In the genomic region with DNA sequence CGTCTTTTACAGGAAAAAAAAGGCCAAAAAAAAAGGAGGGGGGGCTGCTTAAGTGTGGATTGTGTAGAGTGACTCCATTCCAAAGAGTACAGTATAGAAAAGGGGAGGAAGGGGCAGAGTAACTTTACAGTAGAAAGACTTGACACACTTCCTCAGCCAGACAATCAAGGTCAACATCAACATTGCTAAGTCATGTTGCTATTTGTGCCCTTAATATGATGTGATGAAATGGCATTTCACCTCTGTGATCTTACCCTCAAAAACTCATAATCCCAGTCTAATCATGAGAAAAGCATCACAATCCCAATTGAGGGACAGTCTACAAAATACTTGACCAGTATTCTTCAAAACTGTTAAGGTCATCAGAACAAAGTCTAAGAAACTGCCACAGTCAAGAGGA, we compare ENCODE assay signal across 11 cellular contexts. TPM values are rescaled to one million over a fixed set of nuclear protein-coding genes. Genes with fewer than 3 reads are reported as not detected.
DNase-seq lines count a peak whose midpoint lies in the region; ATAC-seq and TF ChIP-seq lines count a peak whose summit lies in the region.
"Had no signal": no experiment of that assay in that cellular context is flagged by ENCODE, and none has a peak within 500 bp of the region (broad histone marks: within the 10 kb centered on the region; RNA-seq: fewer than 3 reads in every experiment).

No MANE protein-coding gene starts in this region.

- peaks cover 40% of the 10 kb centered on the region for H3K4me1 ChIP-seq in suprapubic skin

- TF ChIP-seq CTCF in suprapubic skin (IDR thresholded peaks at IDR 0.05): no peak

- intact Hi-C loops in activated CD4-positive, alpha-beta T cell treated with anti-CD3 and anti-CD28 coated beads, Interleukin-2, amount 10 ng/mL, durations not matched to agents 24 days and 14 days (cut with micrococcal nuclease): loop anchor here (5.0 to 10.0 kb wide), 4 partner anchors 110 to 1297 kb away; a partner anchor contains a TSS

- H3K36me3 Mint-ChIP-seq in activated CD4-positive, alpha-beta T cell treated with anti-CD3 and anti-CD28 coated beads, Interleukin-2, amount 10 ng/mL, durations not matched to agents 24 days and 14 days (ENCODE audit: low read depth): peaks cover 9% of the 10 kb centered on the region
- no peaks in the 10 kb centered on the region for H3K36me3 Mint-ChIP-seq in immature natural killer cell

- H3K4me1 Mint-ChIP-seq in activated CD4-positive, alpha-beta T cell treated with anti-CD3 and anti-CD28 coated beads, Interleukin-2, amount 10 ng/mL, durations not matched to agents 24 days and 14 days: peaks cover 35% of the 10 kb centered on the region
- H3K4me1 Mint-ChIP-seq in immature natural killer cell: peaks cover 43 to 45% of the 10 kb centered on the region in 2 donors

- no peak for TF ChIP-seq EP300 in suprapubic skin (IDR thresholded peaks at IDR 0.05)

- H3K27ac ChIP-seq in suprapubic skin: peak overlapping the region; percentile 85

- no peak overlapping the region for H3K4me3 ChIP-seq in suprapubic skin

- no peaks in the 10 kb centered on the region for H3K36me3 ChIP-seq in suprapubic skin

- H3K27me3 ChIP-seq in suprapubic skin: no peaks in the 10 kb centered on the region

- DNase-seq in activated CD4-positive, alpha-beta T cell treated with anti-CD3 and anti-CD28 coated beads, Interleukin-2, amount 10 ng/mL, durations not matched to agents 24 days and 14 days: no peak
- DNase-seq in activated CD4-positive, alpha-beta T cell treated with anti-CD3 and anti-CD28 coated beads, Interleukin-2, amount 50 U/mL, for 1 hour: no peak
- DNase-seq in SW480 (ENCODE audit: low spot score) (peak; percentile 39), immature natural killer cell (no peak), suprapubic skin (ENCODE audit: low spot score in 2 of 2) (no peak)
- DNase-seq in activated CD8-positive, alpha-beta memory T cell treated with anti-CD3 and anti-CD28 coated beads for 24 hours: no peak
- DNase-seq: activated T-cell treated with anti-CD3 and anti-CD28 coated beads, Interleukin-2, amount 50 U/mL, for 48 hours; SHP77 treated with DMSO at 0.1 percent for 48 hours had no signal

- no peak for TF ChIP-seq POLR2A in suprapubic skin (IDR thresholded peaks at IDR 0.05)

- H3K4me3 Mint-ChIP-seq in activated CD4-positive, alpha-beta T cell treated with anti-CD3 and anti-CD28 coated beads, Interleukin-2, amount 10 ng/mL, durations not matched to agents 24 days and 14 days: no peak overlapping the region
- peak overlapping the region in 2 of 5 donors; percentile 24 to 39 for H3K4me3 Mint-ChIP-seq in immature natural killer cell

- ATAC-seq in GM19395 (IDR thresholded peaks at IDR 0.05; ENCODE audit: unreplicated experiment): no peak
- no peak for ATAC-seq in GM18861 (IDR thresholded peaks at IDR 0.05; ENCODE audit: unreplicated experiment)

- H3K27ac Mint-ChIP-seq in activated CD4-positive, alpha-beta T cell treated with anti-CD3 and anti-CD28 coated beads, Interleukin-2, amount 10 ng/mL, durations not matched to agents 24 days and 14 days: peak overlapping the region; percentile 16
- peak overlapping the region; percentile 96 to 99 (median 98) for H3K27ac Mint-ChIP-seq in immature natural killer cell

- no peaks in the 10 kb centered on the region for H3K9me3 ChIP-seq in suprapubic skin

- no peaks in the 10 kb centered on the region for H3K9me3 Mint-ChIP-seq in activated CD4-positive, alpha-beta T cell treated with anti-CD3 and anti-CD28 coated beads, Interleukin-2, amount 10 ng/mL, durations not matched to agents 24 days and 14 days
- H3K9me3 Mint-ChIP-seq in immature natural killer cell: no peaks in the 10 kb centered on the region

- H3K27me3 Mint-ChIP-seq in activated CD4-positive, alpha-beta T cell treated with anti-CD3 and anti-CD28 coated beads, Interleukin-2, amount 10 ng/mL, durations not matched to agents 24 days and 14 days: peaks cover 6% of the 10 kb centered on the region
- peaks cover 12 to 21% (median 16%) of the 10 kb centered on the region in 3 donors for H3K27me3 Mint-ChIP-seq in immature natural killer cell (ENCODE audit: low read depth in 3 of 3)

- WGBS in suprapubic skin: 88% methylated on average over 1 of the region's 1 CpG

RNA-seq across cellular contexts. Expression of a gene that starts 2.1 kb away (rescaled TPM):
- 41.6 and 41.9 TPM in 2 replicates for total RNA-seq in activated CD4-positive, alpha-beta T cell treated with anti-CD3 and anti-CD28 coated beads, Interleukin-2, amount 10 ng/mL, durations not matched to agents 24 days and 14 days
- 10 to 100 TPM; 13.9 to 21.9 (median 18.0) TPM for polyA plus RNA-seq in immature natural killer cell
- total RNA-seq in suprapubic skin: 10 to 100 TPM; 29.2 to 36.4 (median 33.5) TPM

RNA-seq across cellular contexts. Expression of a gene that starts 19.5 kb away (rescaled TPM):
- total RNA-seq in activated CD4-positive, alpha-beta T cell treated with anti-CD3 and anti-CD28 coated beads, Interleukin-2, amount 10 ng/mL, durations not matched to agents 24 days and 14 days: not detected in 2 replicates
- 1 to 10 TPM in 1 of 3 donors, not detected in 2; 1.6 TPM for polyA plus RNA-seq in immature natural killer cell
- total RNA-seq in suprapubic skin: 10 to 100 TPM; 14.1 to 53.7 (median 25.1) TPM
- total RNA-seq: mesenteric fat pad had no signal

Comparison
In these comparisons a context has a peak if more than half of its experiments do, and no peak if none do; other contexts are left out.
1. RNA of a gene that starts 19.5 kb away (total RNA-seq): 14.1 to 53.7 TPM in suprapubic skin; not detected in activated CD4-positive, alpha-beta T cell treated with anti-CD3 and anti-CD28 coated beads, Interleukin-2, amount 10 ng/mL, durations not matched to agents 24 days and 14 days; every median in the first group is over 10 times any median in the second.